6 cellular contexts compared by ENCODE assay signal in genomic region chr4:159884989-159885388, GRCh38.
"Had no signal": no experiment of that assay in that cellular context is flagged by ENCODE, and none has a peak within 500 bp of the region (broad histone marks: within the 10 kb centered on the region; RNA-seq: fewer than 3 reads in every experiment).

No MANE protein-coding gene starts in this region.

- H3K9ac ChIP-seq: KMS-11 had no signal

- H3K27ac ChIP-seq: HL-60, KMS-11 had no signal

- FAIRE-seq: HTR-8/SVneo, K562 had no signal

- H3K4me2 ChIP-seq: KMS-11 had no signal

- H3K4me3 ChIP-seq: K562 had no signal

- ATAC-seq: K562 had no signal

- DNase-seq: KBM-7, KG1 had no signal
